In genomic region chr16:56101480-56101879, GRCh38 we compare ENCODE assay signal across 16 cellular contexts.
A peak's percentile ranks its signal among the peaks of the same experiment; 100 is the strongest.
DNase-seq lines count a peak whose midpoint lies in the region; ATAC-seq and TF ChIP-seq lines count a peak whose summit lies in the region.
"Had no signal": no experiment of that assay in that cellular context is flagged by ENCODE, and none has a peak within 500 bp of the region (broad histone marks: within the 10 kb centered on the region; RNA-seq: fewer than 3 reads in every experiment).

No MANE protein-coding gene starts in this region.

- peak overlapping the region; percentile 96 for H3K27ac Mint-ChIP-seq in mesothelial cell of epicardium
- no peak overlapping the region for H3K27ac Mint-ChIP-seq in CD8-positive, alpha-beta T cell
- H3K27ac Mint-ChIP-seq: CD4-positive, CD25-positive, alpha-beta regulatory T cell had no signal

- H3K36me3 ChIP-seq in heart left ventricle (no peaks in the 10 kb centered on the region), stomach smooth muscle (ENCODE audit: control insufficient read depth in 2 of 2, insufficient read depth in 2 of 2, low read length in 2 of 2) (no peaks in the 10 kb centered on the region)
- H3K36me3 ChIP-seq in CD8-positive, alpha-beta T cell (ENCODE audit: insufficient read depth, low read length) = no peaks in the 10 kb centered on the region

- no peaks in the 10 kb centered on the region for H3K27me3 ChIP-seq in heart left ventricle
- H3K27me3 ChIP-seq in stomach smooth muscle (ENCODE audit: control insufficient read depth in 1 of 2, insufficient read depth in 2 of 2, low read length in 2 of 2) = no peaks in the 10 kb centered on the region
- H3K27me3 ChIP-seq in CD8-positive, alpha-beta T cell (ENCODE audit: insufficient read depth, low read length) = no peaks in the 10 kb centered on the region

- DNase-seq in heart left ventricle (no peak), left ventricle myocardium superior (no peak), caudate nucleus (lab: John Stamatoyannopoulos, UW) (no peak), mesothelial cell of epicardium (ENCODE audit: low spot score in 2 of 2, unreplicated experiment in 2 of 2) (no peak)
- DNase-seq in CD8-positive, alpha-beta T cell = no peak
- no peak for DNase-seq in activated CD8-positive, alpha-beta memory T cell treated with anti-CD3 and anti-CD28 coated beads, Interleukin-2, amount 50 U/mL, for 48 hours
- DNase-seq: AML-193; CD4-positive, CD25-positive, alpha-beta regulatory T cell; DND-41; GDM1; GM23248; KG1; NCI-H1930; NCI-H774 had no signal

- H3K4me3 ChIP-seq in heart left ventricle = peak overlapping the region in 2 of 12 donors; percentile 44 to 50
- H3K4me3 ChIP-seq in stomach smooth muscle (ENCODE audit: low read length in 2 of 2) = peak overlapping the region; percentile 69 to 71
- no peak overlapping the region for H3K4me3 ChIP-seq in CD8-positive, alpha-beta T cell (ENCODE audit: low read depth, low read length)
- H3K4me3 ChIP-seq: GM23248 had no signal

- H3K4me1 ChIP-seq in heart left ventricle = peaks cover 0 to 18% (median 8%) of the 10 kb centered on the region in 12 donors
- peaks cover 14% of the 10 kb centered on the region for H3K4me1 ChIP-seq in stomach smooth muscle (ENCODE audit: control insufficient read depth, insufficient read depth, low read length)
- H3K4me1 ChIP-seq in CD8-positive, alpha-beta T cell (ENCODE audit: insufficient read depth, low read length) = no peaks in the 10 kb centered on the region

- TF ChIP-seq POLR2A in heart left ventricle (IDR thresholded peaks at IDR 0.05) = no peak

- CTCF ChIA-PET in CD8-positive, alpha-beta T cell (lab: Charles Lee) = no interaction called here

- peaks cover 3% of the 10 kb centered on the region for H3K27me3 Mint-ChIP-seq in mesothelial cell of epicardium (ENCODE audit: low read depth)
- peaks cover 2% of the 10 kb centered on the region for H3K27me3 Mint-ChIP-seq in CD8-positive, alpha-beta T cell (ENCODE audit: low read depth)

- H3K9ac ChIP-seq in stomach smooth muscle (ENCODE audit: low read length in 2 of 2) = peak overlapping the region; percentile 44 to 66
- H3K9ac ChIP-seq: GM23248 had no signal

- no peaks in the 10 kb centered on the region for H3K36me3 Mint-ChIP-seq in mesothelial cell of epicardium
- no peaks in the 10 kb centered on the region for H3K36me3 Mint-ChIP-seq in CD8-positive, alpha-beta T cell
- H3K36me3 Mint-ChIP-seq: CD4-positive, CD25-positive, alpha-beta regulatory T cell had no signal

- H3K27ac ChIP-seq in heart left ventricle (peak overlapping the region in 9 of 12 donors; percentile 43 to 79 (median 63)), caudate nucleus (ENCODE audit: low read depth, low read length) (peak overlapping the region; percentile 58), stomach smooth muscle (ENCODE audit: low read length) (peak overlapping the region; percentile 41)
- no peak overlapping the region for H3K27ac ChIP-seq in CD8-positive, alpha-beta T cell (ENCODE audit: low read depth, low read length)
- H3K27ac ChIP-seq: GM23248 had no signal

- no peak overlapping the region for H3K4me3 Mint-ChIP-seq in mesothelial cell of epicardium
- no peak overlapping the region for H3K4me3 Mint-ChIP-seq in CD8-positive, alpha-beta T cell
- H3K4me3 Mint-ChIP-seq: CD4-positive, CD25-positive, alpha-beta regulatory T cell had no signal

- no peak for TF ChIP-seq CTCF in heart left ventricle (IDR thresholded peaks at IDR 0.05)
- TF ChIP-seq CTCF in mesothelial cell of epicardium (IDR thresholded peaks at IDR 0.05; ENCODE audit: unreplicated experiment) = no peak
- TF ChIP-seq CTCF in CD8-positive, alpha-beta T cell (IDR thresholded peaks at IDR 0.05) = no peak

- POLR2A ChIA-PET in CD8-positive, alpha-beta T cell (lab: Charles Lee) = no interaction called here

- peaks cover 44% of the 10 kb centered on the region for H3K4me1 Mint-ChIP-seq in mesothelial cell of epicardium
- H3K4me1 Mint-ChIP-seq in CD8-positive, alpha-beta T cell (ENCODE audit: low read depth) = no peaks in the 10 kb centered on the region
- H3K4me1 Mint-ChIP-seq: CD4-positive, CD25-positive, alpha-beta regulatory T cell had no signal

- H3K9me3 Mint-ChIP-seq in mesothelial cell of epicardium = no peaks in the 10 kb centered on the region
- H3K9me3 Mint-ChIP-seq in CD8-positive, alpha-beta T cell = no peaks in the 10 kb centered on the region

- no peak for ATAC-seq in heart left ventricle
- ATAC-seq in left ventricle myocardium superior = no peak
- no peak for ATAC-seq in CD8-positive, alpha-beta T cell
- ATAC-seq in GM19397 (IDR thresholded peaks at IDR 0.05; ENCODE audit: unreplicated experiment) = no peak

- intact Hi-C loops in heart left ventricle (cut with DNase I) = loop anchor here in 2 of 10 donors (5.0 to 10.0 kb wide), 3 partner anchors 63 to 213 kb away; partner anchors contain the start of gene GNAO1 (in 2 of the 2)
- intact Hi-C loops in left ventricle myocardium superior (cut with micrococcal nuclease) = no loop called here
- intact Hi-C loops in CD8-positive, alpha-beta T cell (cut with DNase I, micrococcal nuclease) = no loop called here

- no peaks in the 10 kb centered on the region for H3K9me3 ChIP-seq in heart left ventricle
- no peaks in the 10 kb centered on the region for H3K9me3 ChIP-seq in stomach smooth muscle (ENCODE audit: control insufficient read depth in 2 of 2, low read length in 2 of 2)
- no peaks in the 10 kb centered on the region for H3K9me3 ChIP-seq in CD8-positive, alpha-beta T cell (ENCODE audit: low read length)

- WGBS in heart left ventricle, 4 donors = 55 to 66% (median 58%) methylated on average over 5 of the region's 5 CpGs
